Comparison of ENCODE assay signal across 1 cellular context in the genomic region with DNA sequence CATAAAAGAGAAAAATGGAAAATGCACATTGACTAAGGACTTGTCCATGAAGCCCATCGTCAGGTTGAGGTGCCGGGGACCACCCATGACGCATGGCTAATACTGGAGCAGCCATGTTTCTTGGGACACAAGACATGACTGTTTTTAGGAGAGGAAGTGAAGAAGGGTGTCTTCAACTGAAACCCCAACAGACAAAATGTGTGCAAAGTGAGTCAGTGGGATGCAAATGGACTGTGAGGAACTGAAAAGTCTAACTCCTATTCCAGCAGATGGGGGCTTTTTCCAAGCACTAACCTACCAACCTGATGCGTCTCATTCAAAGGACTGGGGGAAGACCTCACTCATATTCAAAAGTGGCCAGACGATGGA.
TF ChIP-seq lines count a peak whose summit lies in the region.

No MANE protein-coding gene starts in this region.

TF ChIP-seq in GM12878, 131 proteins besides CTCF, POLR2A, EP300 and RAD21 (continued from another document and continues in another):
- TF ChIP-seq TAF1 (IDR thresholded peaks at IDR 0.05; ENCODE audit: borderline replicate concordance, low read depth, low read length) = peak; percentile 37; the same call in 1 of the 2 replicates
- TF ChIP-seq POU2F2 (IDR thresholded peaks at IDR 0.05; ENCODE audit: borderline replicate concordance, low read depth, low read length) = peak; percentile 96; the same call in 2 of the 3 replicates
- TF ChIP-seq, protein P1, sequence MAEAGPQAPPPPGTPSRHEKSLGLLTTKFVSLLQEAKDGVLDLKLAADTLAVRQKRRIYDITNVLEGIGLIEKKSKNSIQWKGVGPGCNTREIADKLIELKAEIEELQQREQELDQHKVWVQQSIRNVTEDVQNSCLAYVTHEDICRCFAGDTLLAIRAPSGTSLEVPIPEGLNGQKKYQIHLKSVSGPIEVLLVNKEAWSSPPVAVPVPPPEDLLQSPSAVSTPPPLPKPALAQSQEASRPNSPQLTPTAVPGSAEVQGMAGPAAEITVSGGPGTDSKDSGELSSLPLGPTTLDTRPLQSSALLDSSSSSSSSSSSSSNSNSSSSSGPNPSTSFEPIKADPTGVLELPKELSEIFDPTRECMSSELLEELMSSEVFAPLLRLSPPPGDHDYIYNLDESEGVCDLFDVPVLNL (IDR thresholded peaks at IDR 0.05; ENCODE audit: low read depth, low read length) = no peak
- TF ChIP-seq, protein P2, sequence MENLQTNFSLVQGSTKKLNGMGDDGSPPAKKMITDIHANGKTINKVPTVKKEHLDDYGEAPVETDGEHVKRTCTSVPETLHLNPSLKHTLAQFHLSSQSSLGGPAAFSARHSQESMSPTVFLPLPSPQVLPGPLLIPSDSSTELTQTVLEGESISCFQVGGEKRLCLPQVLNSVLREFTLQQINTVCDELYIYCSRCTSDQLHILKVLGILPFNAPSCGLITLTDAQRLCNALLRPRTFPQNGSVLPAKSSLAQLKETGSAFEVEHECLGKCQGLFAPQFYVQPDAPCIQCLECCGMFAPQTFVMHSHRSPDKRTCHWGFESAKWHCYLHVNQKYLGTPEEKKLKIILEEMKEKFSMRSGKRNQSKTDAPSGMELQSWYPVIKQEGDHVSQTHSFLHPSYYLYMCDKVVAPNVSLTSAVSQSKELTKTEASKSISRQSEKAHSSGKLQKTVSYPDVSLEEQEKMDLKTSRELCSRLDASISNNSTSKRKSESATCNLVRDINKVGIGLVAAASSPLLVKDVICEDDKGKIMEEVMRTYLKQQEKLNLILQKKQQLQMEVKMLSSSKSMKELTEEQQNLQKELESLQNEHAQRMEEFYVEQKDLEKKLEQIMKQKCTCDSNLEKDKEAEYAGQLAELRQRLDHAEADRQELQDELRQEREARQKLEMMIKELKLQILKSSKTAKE (IDR thresholded peaks at IDR 0.05; ENCODE audit: low read depth, poor library complexity, severe bottlenecking) = no peak
- TF ChIP-seq KLF5 (IDR thresholded peaks at IDR 0.05; ENCODE audit: partially characterized antibody) = no peak
- no peak for TF ChIP-seq ZNF274 (IDR thresholded peaks at IDR 0.05; ENCODE audit: insufficient read depth, insufficient read length)
- no peak for TF ChIP-seq NRF1 (conservative IDR thresholded peaks at IDR 0.05; ENCODE audit: low read depth, low read length)
- TF ChIP-seq IKZF2 (IDR thresholded peaks at IDR 0.05) = peak; percentile 80 to 83
- no peak for TF ChIP-seq RBBP5 (conservative IDR thresholded peaks at IDR 0.05)
- TF ChIP-seq NFIC (IDR thresholded peaks at IDR 0.05; ENCODE audit: low read depth, low read length) = peak; percentile 67; the same call in 1 of the 2 replicates
- TF ChIP-seq POLR2AphosphoS5 (IDR thresholded peaks at IDR 0.05; ENCODE audit: low read length) = 0 out of 2 replicates have a peak, but pooled peaks have one; percentile 28
- TF ChIP-seq, protein P3, sequence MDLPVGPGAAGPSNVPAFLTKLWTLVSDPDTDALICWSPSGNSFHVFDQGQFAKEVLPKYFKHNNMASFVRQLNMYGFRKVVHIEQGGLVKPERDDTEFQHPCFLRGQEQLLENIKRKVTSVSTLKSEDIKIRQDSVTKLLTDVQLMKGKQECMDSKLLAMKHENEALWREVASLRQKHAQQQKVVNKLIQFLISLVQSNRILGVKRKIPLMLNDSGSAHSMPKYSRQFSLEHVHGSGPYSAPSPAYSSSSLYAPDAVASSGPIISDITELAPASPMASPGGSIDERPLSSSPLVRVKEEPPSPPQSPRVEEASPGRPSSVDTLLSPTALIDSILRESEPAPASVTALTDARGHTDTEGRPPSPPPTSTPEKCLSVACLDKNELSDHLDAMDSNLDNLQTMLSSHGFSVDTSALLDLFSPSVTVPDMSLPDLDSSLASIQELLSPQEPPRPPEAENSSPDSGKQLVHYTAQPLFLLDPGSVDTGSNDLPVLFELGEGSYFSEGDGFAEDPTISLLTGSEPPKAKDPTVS (IDR thresholded peaks at IDR 0.05; ENCODE audit: low read depth, low read length) = no peak
- no peak for TF ChIP-seq STAT1 (conservative IDR thresholded peaks at IDR 0.05)
- peak; percentile 78 for TF ChIP-seq IRF4 (IDR thresholded peaks at IDR 0.05; ENCODE audit: low read depth, low read length)
- TF ChIP-seq, protein P4, sequence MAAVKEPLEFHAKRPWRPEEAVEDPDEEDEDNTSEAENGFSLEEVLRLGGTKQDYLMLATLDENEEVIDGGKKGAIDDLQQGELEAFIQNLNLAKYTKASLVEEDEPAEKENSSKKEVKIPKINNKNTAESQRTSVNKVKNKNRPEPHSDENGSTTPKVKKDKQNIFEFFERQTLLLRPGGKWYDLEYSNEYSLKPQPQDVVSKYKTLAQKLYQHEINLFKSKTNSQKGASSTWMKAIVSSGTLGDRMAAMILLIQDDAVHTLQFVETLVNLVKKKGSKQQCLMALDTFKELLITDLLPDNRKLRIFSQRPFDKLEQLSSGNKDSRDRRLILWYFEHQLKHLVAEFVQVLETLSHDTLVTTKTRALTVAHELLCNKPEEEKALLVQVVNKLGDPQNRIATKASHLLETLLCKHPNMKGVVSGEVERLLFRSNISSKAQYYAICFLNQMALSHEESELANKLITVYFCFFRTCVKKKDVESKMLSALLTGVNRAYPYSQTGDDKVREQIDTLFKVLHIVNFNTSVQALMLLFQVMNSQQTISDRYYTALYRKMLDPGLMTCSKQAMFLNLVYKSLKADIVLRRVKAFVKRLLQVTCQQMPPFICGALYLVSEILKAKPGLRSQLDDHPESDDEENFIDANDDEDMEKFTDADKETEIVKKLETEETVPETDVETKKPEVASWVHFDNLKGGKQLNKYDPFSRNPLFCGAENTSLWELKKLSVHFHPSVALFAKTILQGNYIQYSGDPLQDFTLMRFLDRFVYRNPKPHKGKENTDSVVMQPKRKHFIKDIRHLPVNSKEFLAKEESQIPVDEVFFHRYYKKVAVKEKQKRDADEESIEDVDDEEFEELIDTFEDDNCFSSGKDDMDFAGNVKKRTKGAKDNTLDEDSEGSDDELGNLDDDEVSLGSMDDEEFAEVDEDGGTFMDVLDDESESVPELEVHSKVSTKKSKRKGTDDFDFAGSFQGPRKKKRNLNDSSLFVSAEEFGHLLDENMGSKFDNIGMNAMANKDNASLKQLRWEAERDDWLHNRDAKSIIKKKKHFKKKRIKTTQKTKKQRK (IDR thresholded peaks at IDR 0.05; ENCODE audit: low read depth, low read length) = no peak
- TF ChIP-seq KAT2A (conservative IDR thresholded peaks at IDR 0.05; ENCODE audit: control insufficient read depth, low read depth, low read length) = no peak
- TF ChIP-seq SIX5 (IDR thresholded peaks at IDR 0.05; ENCODE audit: low read depth, low read length, severe bottlenecking) = no peak
- no peak for TF ChIP-seq NR2C1 (IDR thresholded peaks at IDR 0.05)
- no peak for TF ChIP-seq GATAD2B (conservative IDR thresholded peaks at IDR 0.05; ENCODE audit: low read depth)
- TF ChIP-seq, protein P5, sequence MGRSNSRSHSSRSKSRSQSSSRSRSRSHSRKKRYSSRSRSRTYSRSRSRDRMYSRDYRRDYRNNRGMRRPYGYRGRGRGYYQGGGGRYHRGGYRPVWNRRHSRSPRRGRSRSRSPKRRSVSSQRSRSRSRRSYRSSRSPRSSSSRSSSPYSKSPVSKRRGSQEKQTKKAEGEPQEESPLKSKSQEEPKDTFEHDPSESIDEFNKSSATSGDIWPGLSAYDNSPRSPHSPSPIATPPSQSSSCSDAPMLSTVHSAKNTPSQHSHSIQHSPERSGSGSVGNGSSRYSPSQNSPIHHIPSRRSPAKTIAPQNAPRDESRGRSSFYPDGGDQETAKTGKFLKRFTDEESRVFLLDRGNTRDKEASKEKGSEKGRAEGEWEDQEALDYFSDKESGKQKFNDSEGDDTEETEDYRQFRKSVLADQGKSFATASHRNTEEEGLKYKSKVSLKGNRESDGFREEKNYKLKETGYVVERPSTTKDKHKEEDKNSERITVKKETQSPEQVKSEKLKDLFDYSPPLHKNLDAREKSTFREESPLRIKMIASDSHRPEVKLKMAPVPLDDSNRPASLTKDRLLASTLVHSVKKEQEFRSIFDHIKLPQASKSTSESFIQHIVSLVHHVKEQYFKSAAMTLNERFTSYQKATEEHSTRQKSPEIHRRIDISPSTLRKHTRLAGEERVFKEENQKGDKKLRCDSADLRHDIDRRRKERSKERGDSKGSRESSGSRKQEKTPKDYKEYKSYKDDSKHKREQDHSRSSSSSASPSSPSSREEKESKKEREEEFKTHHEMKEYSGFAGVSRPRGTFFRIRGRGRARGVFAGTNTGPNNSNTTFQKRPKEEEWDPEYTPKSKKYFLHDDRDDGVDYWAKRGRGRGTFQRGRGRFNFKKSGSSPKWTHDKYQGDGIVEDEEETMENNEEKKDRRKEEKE (IDR thresholded peaks at IDR 0.05) = no peak
- TF ChIP-seq EGR1 (IDR thresholded peaks at IDR 0.05; ENCODE audit: borderline replicate concordance in 1 of 2, low read depth in 2 of 2, low read length in 2 of 2) = no peak
- 0 out of 4 replicates have a peak, but pooled peaks of 1 of the 2 experiments have one; percentile 29 for TF ChIP-seq BHLHE40 (IDR thresholded peaks at IDR 0.05; ENCODE audit: borderline replicate concordance in 1 of 2, low read depth in 2 of 2, low read length in 1 of 2)
- TF ChIP-seq, protein P6, sequence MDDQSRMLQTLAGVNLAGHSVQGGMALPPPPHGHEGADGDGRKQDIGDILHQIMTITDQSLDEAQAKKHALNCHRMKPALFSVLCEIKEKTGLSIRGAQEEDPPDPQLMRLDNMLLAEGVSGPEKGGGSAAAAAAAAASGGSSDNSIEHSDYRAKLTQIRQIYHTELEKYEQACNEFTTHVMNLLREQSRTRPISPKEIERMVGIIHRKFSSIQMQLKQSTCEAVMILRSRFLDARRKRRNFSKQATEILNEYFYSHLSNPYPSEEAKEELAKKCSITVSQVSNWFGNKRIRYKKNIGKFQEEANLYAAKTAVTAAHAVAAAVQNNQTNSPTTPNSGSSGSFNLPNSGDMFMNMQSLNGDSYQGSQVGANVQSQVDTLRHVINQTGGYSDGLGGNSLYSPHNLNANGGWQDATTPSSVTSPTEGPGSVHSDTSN (IDR thresholded peaks at IDR 0.05; ENCODE audit: insufficient replicate concordance, low read depth, low read length) = no peak
- no peak for TF ChIP-seq RELA (IDR thresholded peaks at IDR 0.05; ENCODE audit: borderline replicate concordance, partially characterized antibody)
- TF ChIP-seq, protein P7, sequence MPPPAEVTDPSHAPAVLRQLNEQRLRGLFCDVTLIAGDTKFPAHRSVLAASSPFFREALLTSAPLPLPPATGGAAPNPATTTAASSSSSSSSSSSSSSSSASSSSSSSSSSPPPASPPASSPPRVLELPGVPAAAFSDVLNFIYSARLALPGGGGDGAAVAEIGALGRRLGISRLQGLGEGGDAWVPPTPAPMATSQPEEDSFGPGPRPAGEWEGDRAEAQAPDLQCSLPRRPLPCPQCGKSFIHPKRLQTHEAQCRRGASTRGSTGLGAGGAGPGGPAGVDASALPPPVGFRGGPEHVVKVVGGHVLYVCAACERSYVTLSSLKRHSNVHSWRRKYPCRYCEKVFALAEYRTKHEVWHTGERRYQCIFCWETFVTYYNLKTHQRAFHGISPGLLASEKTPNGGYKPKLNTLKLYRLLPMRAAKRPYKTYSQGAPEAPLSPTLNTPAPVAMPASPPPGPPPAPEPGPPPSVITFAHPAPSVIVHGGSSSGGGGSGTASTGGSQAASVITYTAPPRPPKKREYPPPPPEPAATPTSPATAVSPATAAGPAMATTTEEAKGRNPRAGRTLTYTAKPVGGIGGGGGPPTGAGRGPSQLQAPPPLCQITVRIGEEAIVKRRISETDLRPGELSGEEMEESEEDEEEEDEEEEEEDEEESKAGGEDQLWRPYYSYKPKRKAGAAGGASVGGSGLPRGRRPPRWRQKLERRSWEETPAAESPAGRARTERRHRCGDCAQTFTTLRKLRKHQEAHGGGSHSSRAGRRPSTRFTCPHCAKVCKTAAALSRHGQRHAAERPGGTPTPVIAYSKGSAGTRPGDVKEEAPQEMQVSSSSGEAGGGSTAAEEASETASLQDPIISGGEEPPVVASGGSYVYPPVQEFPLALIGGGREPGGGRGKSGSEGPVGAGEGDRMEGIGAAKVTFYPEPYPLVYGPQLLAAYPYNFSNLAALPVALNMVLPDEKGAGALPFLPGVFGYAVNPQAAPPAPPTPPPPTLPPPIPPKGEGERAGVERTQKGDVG (CRISPR knock-in tag; IDR thresholded peaks at IDR 0.05) = no peak
- TF ChIP-seq SMAD1 (IDR thresholded peaks at IDR 0.05; ENCODE audit: low read depth, partially characterized antibody) = no peak
- TF ChIP-seq, protein P8, sequence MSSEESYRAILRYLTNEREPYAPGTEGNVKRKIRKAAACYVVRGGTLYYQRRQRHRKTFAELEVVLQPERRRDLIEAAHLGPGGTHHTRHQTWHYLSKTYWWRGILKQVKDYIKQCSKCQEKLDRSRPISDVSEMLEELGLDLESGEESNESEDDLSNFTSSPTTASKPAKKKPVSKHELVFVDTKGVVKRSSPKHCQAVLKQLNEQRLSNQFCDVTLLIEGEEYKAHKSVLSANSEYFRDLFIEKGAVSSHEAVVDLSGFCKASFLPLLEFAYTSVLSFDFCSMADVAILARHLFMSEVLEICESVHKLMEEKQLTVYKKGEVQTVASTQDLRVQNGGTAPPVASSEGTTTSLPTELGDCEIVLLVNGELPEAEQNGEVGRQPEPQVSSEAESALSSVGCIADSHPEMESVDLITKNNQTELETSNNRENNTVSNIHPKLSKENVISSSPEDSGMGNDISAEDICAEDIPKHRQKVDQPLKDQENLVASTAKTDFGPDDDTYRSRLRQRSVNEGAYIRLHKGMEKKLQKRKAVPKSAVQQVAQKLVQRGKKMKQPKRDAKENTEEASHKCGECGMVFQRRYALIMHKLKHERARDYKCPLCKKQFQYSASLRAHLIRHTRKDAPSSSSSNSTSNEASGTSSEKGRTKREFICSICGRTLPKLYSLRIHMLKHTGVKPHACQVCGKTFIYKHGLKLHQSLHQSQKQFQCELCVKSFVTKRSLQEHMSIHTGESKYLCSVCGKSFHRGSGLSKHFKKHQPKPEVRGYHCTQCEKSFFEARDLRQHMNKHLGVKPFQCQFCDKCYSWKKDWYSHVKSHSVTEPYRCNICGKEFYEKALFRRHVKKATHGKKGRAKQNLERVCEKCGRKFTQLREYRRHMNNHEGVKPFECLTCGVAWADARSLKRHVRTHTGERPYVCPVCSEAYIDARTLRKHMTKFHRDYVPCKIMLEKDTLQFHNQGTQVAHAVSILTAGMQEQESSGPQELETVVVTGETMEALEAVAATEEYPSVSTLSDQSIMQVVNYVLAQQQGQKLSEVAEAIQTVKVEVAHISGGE (CRISPR knock-in tag; IDR thresholded peaks at IDR 0.05) = no peak
- TF ChIP-seq SRF (IDR thresholded peaks at IDR 0.05; ENCODE audit: low read depth in 2 of 2, low read length in 2 of 2) = no peak
- no peak for TF ChIP-seq ZZZ3 (IDR thresholded peaks at IDR 0.05; ENCODE audit: control insufficient read depth, insufficient read length, low read depth)
- TF ChIP-seq HDAC6 (IDR thresholded peaks at IDR 0.05; ENCODE audit: unreplicated experiment) = no peak
- no peak for TF ChIP-seq TCF7 (IDR thresholded peaks at IDR 0.05; ENCODE audit: borderline replicate concordance)
- no peak for TF ChIP-seq STAT3 (IDR thresholded peaks at IDR 0.05; ENCODE audit: low read depth, low read length)
- peak; percentile 56; the same call in 1 of the 2 replicates for TF ChIP-seq MYB (IDR thresholded peaks at IDR 0.05; ENCODE audit: borderline replicate concordance, low read depth, low read length)
- no peak for TF ChIP-seq ZBED1 (IDR thresholded peaks at IDR 0.05; ENCODE audit: borderline replicate concordance)
- no peak for TF ChIP-seq EZH2 (IDR thresholded peaks at IDR 0.05; ENCODE audit: borderline replicate concordance, control insufficient read depth, low read depth, low read length)
